In genomic region chr10:68871731-68872342, GRCh38 we compare ENCODE assay signal across 8 cellular contexts. TPM values are rescaled to one million over a fixed set of nuclear protein-coding genes. Genes with fewer than 3 reads are reported as not detected.
DNase-seq lines count a peak whose midpoint lies in the region; ATAC-seq, FAIRE-seq and TF ChIP-seq lines count a peak whose summit lies in the region.

No MANE protein-coding gene starts in this region.

- intact Hi-C loops in left colon (cut with DNase I, micrococcal nuclease) = no loop called here

- FAIRE-seq in endometrium (lab: Jason Lieb, UNC) = peak; percentile 91

- TF ChIP-seq POLR2A in erythroblast (IDR thresholded peaks at IDR 0.05; ENCODE audit: low read length) = no peak

- DNase-seq in ELF-1 (ENCODE audit: low read depth, low spot score) (peak; percentile 27), NCI-H2227 treated with DMSO at 0.1 percent for 48 hours (lab: John Stamatoyannopoulos, UW) (peak; percentile 57), pons (ENCODE audit: low spot score) (peak; percentile 11), erythroblast (lab: John Stamatoyannopoulos, UW) (no peak), left colon (no peak)
- no peak for DNase-seq in stimulated activated CD4-positive, alpha-beta T cell treated with anti-CD3 and anti-CD28 coated beads, Interleukin-15, amount 100 ng/mL, for 24 hours

- ATAC-seq in GM18867 (IDR thresholded peaks at IDR 0.05; ENCODE audit: unreplicated experiment) (no peak), left colon (no peak)

RNA-seq across cellular contexts. Expression of gene DDX50, which starts 29.3 kb away (rescaled TPM):
- 10 to 100 TPM; 17.5 to 17.9 TPM for total RNA-seq in left colon

RNA-seq across cellular contexts. Expression of gene STOX1, which starts 44.5 kb away (rescaled TPM):
- 1 to 10 TPM; 1.4 to 3.4 TPM for total RNA-seq in left colon

Comparison
In these comparisons a context has a peak if more than half of its experiments do, and no peak if none do; other contexts are left out.
1. DNase-seq: peak in ELF-1 (single experiment), NCI-H2227 treated with DMSO at 0.1 percent for 48 hours (single experiment) and pons (single experiment); none in stimulated activated CD4-positive, alpha-beta T cell treated with anti-CD3 and anti-CD28 coated beads, Interleukin-15, amount 100 ng/mL, for 24 hours (single experiment), erythroblast (0 of 2) and left colon (0 of 2).